Comparison of ENCODE assay signal across 21 cellular contexts in genomic region chr1:242745079-242745478, GRCh38.
A peak's percentile ranks its signal among the peaks of the same experiment; 100 is the strongest.
DNase-seq lines count a peak whose midpoint lies in the region.
"Had no signal": no experiment of that assay in that cellular context is flagged by ENCODE, and none has a peak within 500 bp of the region (broad histone marks: within the 10 kb centered on the region; RNA-seq: fewer than 3 reads in every experiment).

No MANE protein-coding gene starts in this region.

- no peak overlapping the region for H4K12ac ChIP-seq in trophoblast cell (ENCODE audit: low read depth, low read length)

- peaks cover 3% of the 10 kb centered on the region for H3K79me1 ChIP-seq in trophoblast cell (ENCODE audit: low read length)

- H3K4me1 ChIP-seq in SJCRH30 (peaks cover 27% of the 10 kb centered on the region), trophoblast cell (ENCODE audit: control insufficient read depth in 1 of 2, insufficient read depth in 2 of 2, low read length in 2 of 2) (peaks cover 0 to 8% of the 10 kb centered on the region in 2 experiments)
- H3K4me1 ChIP-seq: SJSA1 had no signal

- no peak overlapping the region for H3K23ac ChIP-seq in trophoblast cell (ENCODE audit: low read length)

- in situ Hi-C loops in ACHN (cut with HindIII; ENCODE audit: low pct_ligation_motif_present, low pct_unique_long_range_greater_than_20kb, low sequenced_read_pairs) = no loop called here

- H2BK12ac ChIP-seq in trophoblast cell (ENCODE audit: low read length) = no peak overlapping the region

- H3K9me3 ChIP-seq in SJCRH30 (replicated peaks) (no peaks in the 10 kb centered on the region; the same call in 1 of the 2 replicates), trophoblast cell (ENCODE audit: insufficient read depth, low read depth, low read length) (no peaks in the 10 kb centered on the region)

- H3K36me3 ChIP-seq in SJCRH30 = no peaks in the 10 kb centered on the region
- no peaks in the 10 kb centered on the region for H3K36me3 ChIP-seq in trophoblast cell (ENCODE audit: control insufficient read depth in 1 of 2, insufficient read depth in 2 of 2, low read length in 2 of 2)
- no peaks in the 10 kb centered on the region for H3K36me3 ChIP-seq in H7 (replicated peaks; ENCODE audit: control insufficient read depth, insufficient read depth, low read length)
- H3K36me3 ChIP-seq: MG63, SJSA1 had no signal

- no peak overlapping the region for H3K9ac ChIP-seq in trophoblast cell (ENCODE audit: low read length)

- H2AK5ac ChIP-seq in trophoblast cell (ENCODE audit: low read length) = no peak overlapping the region

- no peak overlapping the region for H4K91ac ChIP-seq in trophoblast cell (ENCODE audit: low read depth, low read length)

- peak overlapping the region; percentile 92 for H3K27ac ChIP-seq in SJCRH30
- peak overlapping the region; percentile 46 for H3K27ac ChIP-seq in trophoblast cell (ENCODE audit: low read depth, low read length)
- H3K27ac ChIP-seq: C4-2B, SJSA1 had no signal

- no peak overlapping the region for H3K14ac ChIP-seq in trophoblast cell (ENCODE audit: low read length)

- no peak overlapping the region for H2AFZ ChIP-seq in trophoblast cell (ENCODE audit: insufficient read depth, low read length, poor library complexity)

- no peaks in the 10 kb centered on the region for H3K27me3 ChIP-seq in SJCRH30
- no peaks in the 10 kb centered on the region for H3K27me3 ChIP-seq in trophoblast cell (ENCODE audit: insufficient read depth, low read length)
- no peaks in the 10 kb centered on the region for H3K27me3 ChIP-seq in H7 (ENCODE audit: control insufficient read depth, insufficient read depth, low read length)
- H3K27me3 ChIP-seq: MG63, SJSA1 had no signal

- intact Hi-C loops in cardiac septum (cut with DNase I) = no loop called here

- no peak overlapping the region for H3K4ac ChIP-seq in trophoblast cell (ENCODE audit: low read depth, low read length)

- no CpG with 5 or more reads among the region's 1 CpG for WGBS in trophoblast cell (ENCODE audit: extremely low coverage, insufficient coverage, insufficient read length)

- no peak overlapping the region for H3K18ac ChIP-seq in trophoblast cell (ENCODE audit: low read length)

- peak; percentile 13 for DNase-seq in Daoy (ENCODE audit: low read depth)
- DNase-seq in SJCRH30 = peak; percentile 77 to 91
- DNase-seq in islet precursor cell = peak; percentile 71
- no peak for DNase-seq in trophoblast cell
- no peak for DNase-seq in ACHN
- DNase-seq in H7 = no peak
- no peak for DNase-seq in retina
- DNase-seq in cardiac septum (ENCODE audit: low spot score) = no peak
- DNase-seq: 8988T; CD8-positive, alpha-beta memory T cell; GF-D8; Kasumi-1; MG63; NCI-H1048; NCI-H1417 treated with DMSO at 0.1 percent for 48 hours; NCI-H187; NCI-H510A treated with DMSO at 0.1 percent for 48 hours; NCI-H774; NK-92 treated with Interleukin-12 subunit alpha and Interleukin-12 subunit beta, amount 100 ng/mL, for 24 hours had no signal

- H3K4me3 ChIP-seq in SJCRH30 = no peak overlapping the region; the same call in 1 of the 2 replicates
- no peak overlapping the region for H3K4me3 ChIP-seq in trophoblast cell (ENCODE audit: low read depth, low read length)
- no peak overlapping the region for H3K4me3 ChIP-seq in H7 (ENCODE audit: insufficient read depth, low read depth, low read length)
- H3K4me3 ChIP-seq: MG63, SJSA1 had no signal

- no peak overlapping the region for H2BK120ac ChIP-seq in trophoblast cell (ENCODE audit: insufficient read depth, low read length, poor library complexity)

- no peaks in the 10 kb centered on the region for H3K79me2 ChIP-seq in trophoblast cell (ENCODE audit: control insufficient read depth, insufficient read depth, low read length, poor library complexity)

- H3K4me2 ChIP-seq in trophoblast cell (ENCODE audit: low read length) = no peak overlapping the region

- no peak overlapping the region for H4K8ac ChIP-seq in trophoblast cell (ENCODE audit: low read depth, low read length)

- H2BK5ac ChIP-seq in trophoblast cell (ENCODE audit: low read depth, low read length, poor library complexity) = no peak overlapping the region

Comparison
In these comparisons a context has a peak if more than half of its experiments do, and no peak if none do; other contexts are left out.
1. DNase-seq: peak in Daoy (single experiment), SJCRH30 (2 of 2) and islet precursor cell (single experiment); none in trophoblast cell (0 of 2), ACHN (single experiment), H7 (single experiment), retina (single experiment) and cardiac septum (single experiment).